ENCODE assay signal across 19 cellular contexts in the genomic region with DNA sequence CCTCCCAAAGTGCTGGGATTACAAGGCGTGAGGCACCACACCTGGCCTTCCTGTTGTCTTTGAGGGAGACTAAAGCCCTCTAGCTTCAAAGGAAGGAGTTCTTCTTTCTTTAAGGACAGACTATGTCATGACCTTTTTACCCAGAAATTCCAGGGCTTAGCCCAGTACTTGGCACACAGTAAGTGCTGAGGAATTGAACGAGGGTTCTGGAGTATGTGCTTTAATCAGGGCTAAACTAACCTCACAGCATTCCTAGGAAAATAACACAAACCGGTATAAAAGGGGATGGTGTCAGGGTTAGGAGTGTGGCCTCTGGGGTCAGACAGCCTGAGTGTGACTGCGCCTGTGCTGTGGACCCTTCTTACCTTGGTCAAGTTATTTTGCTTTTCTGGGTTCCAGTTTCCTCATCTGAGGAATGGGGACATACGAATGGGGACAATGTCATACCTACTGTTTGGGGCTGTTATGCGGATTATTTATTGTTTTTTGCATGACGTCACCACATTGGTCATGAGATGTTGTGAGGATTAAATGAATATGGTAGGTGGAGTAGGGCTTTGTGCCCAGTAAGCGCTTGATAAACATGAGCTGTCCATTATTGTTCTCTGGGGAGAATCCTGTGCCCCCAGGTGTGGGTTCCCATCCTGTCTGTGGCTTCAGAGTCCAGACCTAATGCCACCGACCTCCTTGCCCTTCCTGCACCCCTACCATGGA.
"Had no signal": no experiment of that assay in that cellular context is flagged by ENCODE, and none has a peak within 500 bp of the region (broad histone marks: within the 10 kb centered on the region; RNA-seq: fewer than 3 reads in every experiment).

No MANE protein-coding gene starts in this region.

- H3K9me3 ChIP-seq: lower lobe of right lung, tibial artery had no signal

- ATAC-seq: foreskin keratinocyte; lower lobe of right lung; stimulated activated naive CD8-positive, alpha-beta T cell treated with anti-CD3 and anti-CD28 coated beads, Interleukin-15, Interleukin-2, amounts not matched to agents 100 U/mL and 50 U/mL, for 24 hours had no signal

- DNase-seq: activated B cell treated with CpG ODN at 0.5 μM for 24 hours; activated CD4-positive, alpha-beta T cell treated with anti-CD3 and anti-CD28 coated beads for 4 hours; activated CD8-positive, alpha-beta memory T cell treated with anti-CD3 and anti-CD28 coated beads, Interleukin-2, amount 50 U/mL, for 4 hours; dermis blood vessel endothelial cell; endodermal cell; foreskin keratinocyte; hippocampal formation; islet precursor cell; lower lobe of right lung; nephron progenitor cell; nucleus accumbens; stimulated activated CD4-positive, alpha-beta T cell treated with anti-CD3 and anti-CD28 coated beads, Interleukin-12 subunit alpha, Interleukin-12 subunit beta, amount 100 ng/mL, for 4 hours; stimulated activated CD4-positive, alpha-beta T cell treated with anti-CD3 and anti-CD28 coated beads, Interleukin-1b, Interleukin-23, amount 100 ng/mL, for 48 hours; stimulated activated CD8-positive, alpha-beta memory T cell treated with anti-CD3 and anti-CD28 coated beads, Interleukin-4, amount 100 ng/mL, for 48 hours; stimulated activated naive CD8-positive, alpha-beta T cell treated with anti-CD3 and anti-CD28 coated beads, Interleukin-15, Interleukin-2, amounts not matched to agents 100 U/mL and 50 U/mL, for 24 hours; substantia nigra; tibial artery had no signal

- H3K27ac ChIP-seq: epithelial cell of prostate, foreskin keratinocyte, lower lobe of right lung, tibial artery had no signal

- H3K27me3 ChIP-seq: tibial artery had no signal

- H3K4me1 ChIP-seq: foreskin keratinocyte, tibial artery had no signal

- H3K36me3 ChIP-seq: lower lobe of right lung, tibial artery had no signal

- H3K4me3 ChIP-seq: lower lobe of right lung, tibial artery had no signal

- FAIRE-seq: urothelium cell line had no signal
